In the genomic region with DNA sequence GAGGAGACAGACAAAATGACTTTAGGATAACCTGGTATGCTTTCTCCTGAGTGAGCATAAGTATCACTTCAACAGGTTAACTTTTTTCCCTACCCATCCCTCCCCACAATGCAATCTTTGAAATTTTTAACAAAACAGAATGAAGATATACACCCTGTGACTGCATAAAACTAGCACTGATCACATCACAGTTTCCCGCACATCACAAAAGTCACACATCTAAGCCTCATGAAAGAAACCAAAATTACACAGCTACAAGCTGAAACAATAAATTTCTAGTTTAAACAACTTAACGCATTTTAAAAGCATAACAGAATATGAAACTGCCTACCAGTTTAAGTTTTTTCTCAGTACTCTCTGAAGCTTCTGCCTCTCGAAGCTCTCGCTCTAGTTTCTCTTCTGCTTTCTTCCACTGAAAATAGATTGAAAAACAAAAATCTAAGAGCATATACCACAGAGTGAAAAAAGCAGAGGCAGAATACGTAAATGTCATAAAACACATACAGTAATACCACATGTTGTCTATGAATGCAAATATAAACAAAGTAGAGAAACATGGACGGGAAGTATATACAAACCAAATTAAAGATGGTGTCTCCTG, we compare ENCODE assay signal across 12 cellular contexts.
DNase-seq lines count a peak whose midpoint lies in the region; ATAC-seq and TF ChIP-seq lines count a peak whose summit lies in the region.
"Had no signal": no experiment of that assay in that cellular context is flagged by ENCODE, and none has a peak within 500 bp of the region (broad histone marks: within the 10 kb centered on the region; RNA-seq: fewer than 3 reads in every experiment).

No MANE protein-coding gene starts in this region.

- ATAC-seq in GM18499 (IDR thresholded peaks at IDR 0.05; ENCODE audit: insufficient read depth, unreplicated experiment) (peak; percentile 92), HG03025 (IDR thresholded peaks at IDR 0.05; ENCODE audit: low FRiP score, unreplicated experiment) (peak; percentile 96)
- ATAC-seq: K562 had no signal

- H3K27ac ChIP-seq in caudate nucleus (ENCODE audit: low read depth, low read length), result no peak overlapping the region

- DNase-seq in GM20000 (ENCODE audit: low spot score), result peak; percentile 60
- DNase-seq in NAMALWA (ENCODE audit: low spot score), result peak; percentile 77
- no peak for DNase-seq in stimulated activated CD4-positive, alpha-beta T cell treated with anti-CD3 and anti-CD28 coated beads, Interleukin-4, amount 100 ng/mL, for 4 hours
- DNase-seq in caudate nucleus (lab: John Stamatoyannopoulos, UW), result no peak
- DNase-seq in UCSD-AML1 (lab: John Stamatoyannopoulos, UW; ENCODE audit: unreplicated experiment), result no peak
- no peak for DNase-seq in activated CD4-positive, alpha-beta T cell treated with anti-CD3 and anti-CD28 coated beads for 1 hour
- DNase-seq: activated naive CD8-positive, alpha-beta T cell treated with anti-CD3 and anti-CD28 coated beads, Interleukin-2, amount 10 ng/mL, durations not matched to agents 7 days and 5 days; AML-193; effector memory CD4-positive, alpha-beta T cell had no signal

- TF ChIP-seq CTCF in GM20000 (IDR thresholded peaks at IDR 0.05; ENCODE audit: extremely low read depth, missing control alignments), result no peak

Comparison
In these comparisons a context has a peak if more than half of its experiments do, and no peak if none do; other contexts are left out.
1. DNase-seq: peak in GM20000 (single experiment) and NAMALWA (single experiment); none in stimulated activated CD4-positive, alpha-beta T cell treated with anti-CD3 and anti-CD28 coated beads, Interleukin-4, amount 100 ng/mL, for 4 hours (0 of 2), caudate nucleus (0 of 61), UCSD-AML1 (single experiment) and activated CD4-positive, alpha-beta T cell treated with anti-CD3 and anti-CD28 coated beads for 1 hour (single experiment).